In the genomic region with DNA sequence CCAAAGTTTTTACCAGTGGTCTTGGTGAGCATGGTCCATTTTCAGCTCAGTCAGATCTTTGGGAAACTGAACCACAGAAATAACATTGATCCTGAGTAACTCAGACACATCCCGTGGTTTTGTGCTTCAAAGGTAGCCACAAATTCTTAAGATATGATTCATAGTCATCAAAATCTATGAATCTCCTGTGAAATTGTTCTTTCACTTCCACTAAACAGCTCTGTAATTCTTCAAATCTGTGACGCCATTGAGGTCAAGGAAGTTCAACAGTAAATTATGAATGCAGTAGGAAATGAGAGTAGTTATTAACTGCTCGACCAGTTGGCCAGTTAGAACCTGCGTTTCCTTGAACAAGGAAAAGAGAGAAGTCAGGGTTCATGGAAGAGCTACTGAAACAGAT, we compare ENCODE assay signal across 1 cellular context.
TF ChIP-seq lines count a peak whose summit lies in the region.

No MANE protein-coding gene starts in this region.

TF ChIP-seq in GM12878, 131 proteins besides CTCF, POLR2A, EP300 and RAD21 (continued from another document):
- TF ChIP-seq, protein P1, sequence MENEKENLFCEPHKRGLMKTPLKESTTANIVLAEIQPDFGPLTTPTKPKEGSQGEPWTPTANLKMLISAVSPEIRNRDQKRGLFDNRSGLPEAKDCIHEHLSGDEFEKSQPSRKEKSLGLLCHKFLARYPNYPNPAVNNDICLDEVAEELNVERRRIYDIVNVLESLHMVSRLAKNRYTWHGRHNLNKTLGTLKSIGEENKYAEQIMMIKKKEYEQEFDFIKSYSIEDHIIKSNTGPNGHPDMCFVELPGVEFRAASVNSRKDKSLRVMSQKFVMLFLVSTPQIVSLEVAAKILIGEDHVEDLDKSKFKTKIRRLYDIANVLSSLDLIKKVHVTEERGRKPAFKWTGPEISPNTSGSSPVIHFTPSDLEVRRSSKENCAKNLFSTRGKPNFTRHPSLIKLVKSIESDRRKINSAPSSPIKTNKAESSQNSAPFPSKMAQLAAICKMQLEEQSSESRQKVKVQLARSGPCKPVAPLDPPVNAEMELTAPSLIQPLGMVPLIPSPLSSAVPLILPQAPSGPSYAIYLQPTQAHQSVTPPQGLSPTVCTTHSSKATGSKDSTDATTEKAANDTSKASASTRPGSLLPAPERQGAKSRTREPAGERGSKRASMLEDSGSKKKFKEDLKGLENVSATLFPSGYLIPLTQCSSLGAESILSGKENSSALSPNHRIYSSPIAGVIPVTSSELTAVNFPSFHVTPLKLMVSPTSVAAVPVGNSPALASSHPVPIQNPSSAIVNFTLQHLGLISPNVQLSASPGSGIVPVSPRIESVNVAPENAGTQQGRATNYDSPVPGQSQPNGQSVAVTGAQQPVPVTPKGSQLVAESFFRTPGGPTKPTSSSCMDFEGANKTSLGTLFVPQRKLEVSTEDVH (IDR thresholded peaks at IDR 0.05; ENCODE audit: low read depth, partially characterized antibody): no peak
- TF ChIP-seq, protein P2, sequence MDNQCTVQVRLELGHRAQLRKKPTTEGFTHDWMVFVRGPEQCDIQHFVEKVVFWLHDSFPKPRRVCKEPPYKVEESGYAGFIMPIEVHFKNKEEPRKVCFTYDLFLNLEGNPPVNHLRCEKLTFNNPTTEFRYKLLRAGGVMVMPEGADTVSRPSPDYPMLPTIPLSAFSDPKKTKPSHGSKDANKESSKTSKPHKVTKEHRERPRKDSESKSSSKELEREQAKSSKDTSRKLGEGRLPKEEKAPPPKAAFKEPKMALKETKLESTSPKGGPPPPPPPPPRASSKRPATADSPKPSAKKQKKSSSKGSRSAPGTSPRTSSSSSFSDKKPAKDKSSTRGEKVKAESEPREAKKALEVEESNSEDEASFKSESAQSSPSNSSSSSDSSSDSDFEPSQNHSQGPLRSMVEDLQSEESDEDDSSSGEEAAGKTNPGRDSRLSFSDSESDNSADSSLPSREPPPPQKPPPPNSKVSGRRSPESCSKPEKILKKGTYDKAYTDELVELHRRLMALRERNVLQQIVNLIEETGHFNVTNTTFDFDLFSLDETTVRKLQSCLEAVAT (IDR thresholded peaks at IDR 0.05): no peak
- TF ChIP-seq TCF3 (IDR thresholded peaks at IDR 0.05; ENCODE audit: borderline replicate concordance, insufficient read depth, low read depth, low read length): no peak
- TF ChIP-seq, protein P3, sequence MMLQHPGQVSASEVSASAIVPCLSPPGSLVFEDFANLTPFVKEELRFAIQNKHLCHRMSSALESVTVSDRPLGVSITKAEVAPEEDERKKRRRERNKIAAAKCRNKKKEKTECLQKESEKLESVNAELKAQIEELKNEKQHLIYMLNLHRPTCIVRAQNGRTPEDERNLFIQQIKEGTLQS (IDR thresholded peaks at IDR 0.05; ENCODE audit: borderline replicate concordance, extremely low read depth, low read depth, low read length): no peak
- TF ChIP-seq SUZ12 (IDR thresholded peaks at IDR 0.05; ENCODE audit: unreplicated experiment): no peak
- no peak; the same call in none of the 2 replicates for TF ChIP-seq BMI1 (IDR thresholded peaks at IDR 0.05; ENCODE audit: borderline replicate concordance)
- TF ChIP-seq SMC3 (IDR thresholded peaks at IDR 0.05; ENCODE audit: borderline replicate concordance, low read length): no peak
- TF ChIP-seq, protein P4, sequence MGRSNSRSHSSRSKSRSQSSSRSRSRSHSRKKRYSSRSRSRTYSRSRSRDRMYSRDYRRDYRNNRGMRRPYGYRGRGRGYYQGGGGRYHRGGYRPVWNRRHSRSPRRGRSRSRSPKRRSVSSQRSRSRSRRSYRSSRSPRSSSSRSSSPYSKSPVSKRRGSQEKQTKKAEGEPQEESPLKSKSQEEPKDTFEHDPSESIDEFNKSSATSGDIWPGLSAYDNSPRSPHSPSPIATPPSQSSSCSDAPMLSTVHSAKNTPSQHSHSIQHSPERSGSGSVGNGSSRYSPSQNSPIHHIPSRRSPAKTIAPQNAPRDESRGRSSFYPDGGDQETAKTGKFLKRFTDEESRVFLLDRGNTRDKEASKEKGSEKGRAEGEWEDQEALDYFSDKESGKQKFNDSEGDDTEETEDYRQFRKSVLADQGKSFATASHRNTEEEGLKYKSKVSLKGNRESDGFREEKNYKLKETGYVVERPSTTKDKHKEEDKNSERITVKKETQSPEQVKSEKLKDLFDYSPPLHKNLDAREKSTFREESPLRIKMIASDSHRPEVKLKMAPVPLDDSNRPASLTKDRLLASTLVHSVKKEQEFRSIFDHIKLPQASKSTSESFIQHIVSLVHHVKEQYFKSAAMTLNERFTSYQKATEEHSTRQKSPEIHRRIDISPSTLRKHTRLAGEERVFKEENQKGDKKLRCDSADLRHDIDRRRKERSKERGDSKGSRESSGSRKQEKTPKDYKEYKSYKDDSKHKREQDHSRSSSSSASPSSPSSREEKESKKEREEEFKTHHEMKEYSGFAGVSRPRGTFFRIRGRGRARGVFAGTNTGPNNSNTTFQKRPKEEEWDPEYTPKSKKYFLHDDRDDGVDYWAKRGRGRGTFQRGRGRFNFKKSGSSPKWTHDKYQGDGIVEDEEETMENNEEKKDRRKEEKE (IDR thresholded peaks at IDR 0.05): no peak
- TF ChIP-seq LARP7 (IDR thresholded peaks at IDR 0.05): no peak
- peak; percentile 96 for TF ChIP-seq IKZF1 (conservative IDR thresholded peaks at IDR 0.05)
